In the genomic region with DNA sequence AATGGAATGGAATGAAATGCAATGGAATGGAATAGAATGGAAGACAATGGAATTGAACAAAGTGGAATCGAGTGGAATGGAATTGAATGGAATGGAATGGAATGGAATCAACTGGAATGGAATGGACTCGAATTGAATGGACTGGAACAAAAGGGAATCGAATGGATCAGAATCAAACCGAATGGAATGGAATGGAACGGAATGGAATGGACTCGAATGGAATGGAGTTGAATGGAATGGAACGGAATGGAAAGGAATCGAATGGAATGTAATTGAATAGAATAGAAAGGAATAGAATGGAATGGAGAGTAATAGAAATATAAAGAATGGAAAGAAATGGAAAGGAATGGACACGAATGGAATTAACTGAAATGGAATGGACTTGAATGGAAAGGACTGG, we compare ENCODE assay signal across 22 cellular contexts.
DNase-seq lines count a peak whose midpoint lies in the region; FAIRE-seq and TF ChIP-seq lines count a peak whose summit lies in the region.
"Had no signal": no experiment of that assay in that cellular context is flagged by ENCODE, and none has a peak within 500 bp of the region (broad histone marks: within the 10 kb centered on the region; RNA-seq: fewer than 3 reads in every experiment).

No MANE protein-coding gene starts in this region.

- H3K27me3 ChIP-seq in endothelial cell of umbilical vein (ENCODE audit: control insufficient read depth in 2 of 2, insufficient read depth in 2 of 2, low read length in 2 of 2): no peaks in the 10 kb centered on the region
- H3K27me3 ChIP-seq: right atrium auricular region, stomach, uterus had no signal

- CTCF ChIA-PET in endothelial cell of umbilical vein (lab: Charles Lee): no interaction called here
- CTCF ChIA-PET in RWPE1 (lab: Yijun Ruan, JAX): no interaction called here

- DNase-seq in Ammon's horn (ENCODE audit: low spot score): peak; percentile 7
- DNase-seq in RKO (ENCODE audit: low spot score): peak; percentile 5
- DNase-seq in endothelial cell of umbilical vein (ENCODE audit: low read depth, low spot score): peak; percentile 63
- DNase-seq in kidney tubule cell (ENCODE audit: low spot score): peak; percentile 11
- no peak for DNase-seq in occipital lobe (lab: John Stamatoyannopoulos, UW)
- DNase-seq in NCI-H82 (lab: John Stamatoyannopoulos, UW): no peak
- no peak for DNase-seq in NCI-H1105 (lab: John Stamatoyannopoulos, UW)
- DNase-seq in RWPE1 (ENCODE audit: low spot score): no peak
- DNase-seq: activated CD8-positive, alpha-beta T cell treated with anti-CD3 and anti-CD28 coated beads for 36 hours; activated naive CD8-positive, alpha-beta T cell treated with anti-CD3 and anti-CD28 coated beads, Interleukin-2, amount 50 U/mL, for 24 hours; CD4-positive, alpha-beta T cell; Karpas-422; NCI-H187; NCI-H446; nephron progenitor cell; Right ventricle myocardium superior; stomach; uterus had no signal

- peaks cover 42% of the 10 kb centered on the region for H3K9me3 ChIP-seq in endothelial cell of umbilical vein (replicated peaks; ENCODE audit: control insufficient read depth, insufficient read depth, low read length)
- H3K9me3 ChIP-seq: uterus had no signal

- H4K20me1 ChIP-seq in endothelial cell of umbilical vein (replicated peaks; ENCODE audit: control insufficient read depth, extremely low read depth, insufficient read depth, low read length): no peaks in the 10 kb centered on the region

- H3K4me3 ChIP-seq in endothelial cell of umbilical vein (replicated peaks in 1 of 3; ENCODE audit: insufficient read depth in 1 of 3, low read depth in 1 of 3, low read length in 3 of 3): no peak overlapping the region
- H3K4me3 ChIP-seq: coronary artery, lung, right atrium auricular region, stomach, uterus had no signal

- TF ChIP-seq CTCF in endothelial cell of umbilical vein (IDR thresholded peaks at IDR 0.05; ENCODE audit: extremely low read depth in 1 of 2, insufficient read depth in 1 of 2, low read depth in 1 of 2, low read length in 2 of 2) (no peak), RWPE1 (conservative IDR thresholded peaks at IDR 0.05; ENCODE audit: low read depth) (no peak)

- FAIRE-seq in endothelial cell of umbilical vein (lab: Jason Lieb, UNC): no peak
- FAIRE-seq: frontal cortex had no signal

- H2AFZ ChIP-seq in endothelial cell of umbilical vein (ENCODE audit: low read depth, low read length): no peak overlapping the region

- H3K9ac ChIP-seq in endothelial cell of umbilical vein (replicated peaks; ENCODE audit: extremely low read depth, insufficient read depth, low read length): no peak overlapping the region

- H3K4me2 ChIP-seq in endothelial cell of umbilical vein (ENCODE audit: insufficient read depth, low read length): no peak overlapping the region

- H3K9me1 ChIP-seq in endothelial cell of umbilical vein (replicated peaks; ENCODE audit: control insufficient read depth, extremely low read depth, insufficient read depth, low read length): no peaks in the 10 kb centered on the region

- intact Hi-C loops in endothelial cell of umbilical vein (cut with micrococcal nuclease): no loop called here

- H3K4me1 ChIP-seq in endothelial cell of umbilical vein (ENCODE audit: control insufficient read depth, extremely low read depth, insufficient read depth, low read length): no peaks in the 10 kb centered on the region
- H3K4me1 ChIP-seq: right atrium auricular region, stomach, uterus had no signal

- BruUV-seq in endothelial cell of umbilical vein (replicated peaks; lab: Mats Ljungman, UMichigan): no TSS peak

- POLR2A ChIA-PET in endothelial cell of umbilical vein (lab: Charles Lee) (no interaction called here), RWPE1 (lab: Yijun Ruan, JAX; ENCODE audit: low non-redundant PET) (no interaction called here)

- H3K79me2 ChIP-seq in endothelial cell of umbilical vein (ENCODE audit: control insufficient read depth, insufficient read depth, low read length): no peaks in the 10 kb centered on the region

- no peak overlapping the region for H3K27ac ChIP-seq in endothelial cell of umbilical vein (ENCODE audit: insufficient read depth, low read depth, low read length)
- H3K27ac ChIP-seq in RWPE1: no peak overlapping the region
- H3K27ac ChIP-seq: coronary artery, right atrium auricular region, stomach, uterus had no signal

- H3K36me3 ChIP-seq in endothelial cell of umbilical vein (ENCODE audit: control insufficient read depth in 2 of 2, extremely low read depth in 1 of 2, insufficient read depth in 2 of 2, low read length in 2 of 2): no peaks in the 10 kb centered on the region
- H3K36me3 ChIP-seq: right atrium auricular region, stomach, uterus had no signal

- TF ChIP-seq POLR2A in endothelial cell of umbilical vein (IDR thresholded peaks at IDR 0.05; ENCODE audit: low read depth, low read length): no peak

- dilution Hi-C loops in endothelial cell of umbilical vein (cut with MboI; ENCODE audit: extremely low pct_ligation_motif_present, low sequenced_read_pairs): no loop called here

TF ChIP-seq in endothelial cell of umbilical vein, 7 proteins besides CTCF, POLR2A, EP300 and RAD21:
- TF ChIP-seq MYC (IDR thresholded peaks at IDR 0.05; ENCODE audit: low read depth, low read length) (no peak), GATA2 (IDR thresholded peaks at IDR 0.05; ENCODE audit: insufficient read depth, insufficient read length, low read depth, low read length) (no peak), EZH2 (IDR thresholded peaks at IDR 0.05; ENCODE audit: borderline replicate concordance, low read depth, low read length, severe bottlenecking) (no peak), JUN (IDR thresholded peaks at IDR 0.05; ENCODE audit: borderline replicate concordance, insufficient read depth, insufficient read length, low read depth) (no peak), FOS (IDR thresholded peaks at IDR 0.05; ENCODE audit: borderline replicate concordance, insufficient read depth, low read length) (no peak), POLR2AphosphoS5 (IDR thresholded peaks at IDR 0.05; ENCODE audit: insufficient read depth, low read depth, low read length) (no peak)
- TF ChIP-seq, protein P1, sequence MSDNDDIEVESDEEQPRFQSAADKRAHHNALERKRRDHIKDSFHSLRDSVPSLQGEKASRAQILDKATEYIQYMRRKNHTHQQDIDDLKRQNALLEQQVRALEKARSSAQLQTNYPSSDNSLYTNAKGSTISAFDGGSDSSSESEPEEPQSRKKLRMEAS (IDR thresholded peaks at IDR 0.05; ENCODE audit: insufficient read depth, insufficient read length): no peak

Comparison
In these comparisons a context has a peak if more than half of its experiments do, and no peak if none do; other contexts are left out.
1. DNase-seq: peak in Ammon's horn (single experiment), RKO (single experiment), endothelial cell of umbilical vein (single experiment) and kidney tubule cell (single experiment); none in occipital lobe (single experiment), NCI-H82 (single experiment), NCI-H1105 (single experiment) and RWPE1 (single experiment).